8 cellular contexts compared by ENCODE assay signal in genomic region chr5:131379723-131380122, GRCh38.
DNase-seq lines count a peak whose midpoint lies in the region; ATAC-seq and TF ChIP-seq lines count a peak whose summit lies in the region.

No MANE protein-coding gene starts in this region.

- no peaks in the 10 kb centered on the region for H3K36me3 ChIP-seq in MG63

- ATAC-seq in GM18505 (IDR thresholded peaks at IDR 0.05; ENCODE audit: unreplicated experiment) (peak; percentile 34), HG03066 (IDR thresholded peaks at IDR 0.05; ENCODE audit: low read depth, unreplicated experiment) (peak; percentile 27), omental fat pad (ENCODE audit: low FRiP score) (peak; percentile 33)

- H3K4me3 Mint-ChIP-seq in T-helper 2 cell treated with Interferon-gamma antibody and Interleukin-4, amounts not matched to agents 5 μg/mL and 100 μg/mL, for 36 hours, result peak overlapping the region; percentile 68
- H3K4me3 Mint-ChIP-seq in MCF 10A (ENCODE audit: unreplicated experiment), result no peak overlapping the region

- peaks cover 76% of the 10 kb centered on the region for H3K4me1 Mint-ChIP-seq in T-helper 2 cell treated with Interferon-gamma antibody and Interleukin-4, amounts not matched to agents 5 μg/mL and 100 μg/mL, for 36 hours (ENCODE audit: low read depth)
- peaks cover 29% of the 10 kb centered on the region for H3K4me1 Mint-ChIP-seq in MCF 10A (ENCODE audit: insufficient read depth, unreplicated experiment)

- no TSS peak for BruUV-seq in MCF 10A (replicated peaks; lab: Mats Ljungman, UMichigan)

- H3K9me3 Mint-ChIP-seq in T-helper 2 cell treated with Interferon-gamma antibody and Interleukin-4, amounts not matched to agents 5 μg/mL and 100 μg/mL, for 36 hours, result no peaks in the 10 kb centered on the region
- no peaks in the 10 kb centered on the region for H3K9me3 Mint-ChIP-seq in MCF 10A (ENCODE audit: unreplicated experiment)

- H3K27me3 Mint-ChIP-seq in T-helper 2 cell treated with Interferon-gamma antibody and Interleukin-4, amounts not matched to agents 5 μg/mL and 100 μg/mL, for 36 hours (ENCODE audit: low read depth), result no peaks in the 10 kb centered on the region
- no peaks in the 10 kb centered on the region for H3K27me3 Mint-ChIP-seq in MCF 10A (ENCODE audit: insufficient read depth, unreplicated experiment)

- peaks cover 47% of the 10 kb centered on the region for H3K36me3 Mint-ChIP-seq in T-helper 2 cell treated with Interferon-gamma antibody and Interleukin-4, amounts not matched to agents 5 μg/mL and 100 μg/mL, for 36 hours (ENCODE audit: low read depth)
- peaks cover 36% of the 10 kb centered on the region for H3K36me3 Mint-ChIP-seq in MCF 10A (ENCODE audit: insufficient read depth, unreplicated experiment)

- CTCF ChIA-PET in MCF 10A (lab: Yijun Ruan, JAX), result interaction anchor here (1.0 to 1.1 kb wide), 2 partner anchors 118 to 217 kb away, joined by 3 read pairs; no protein-coding TSS in a partner anchor

- POLR2A ChIA-PET in MCF 10A (lab: Yijun Ruan, JAX), result interaction anchor here (0.7 to 3.0 kb wide), 4 partner anchors 9 to 194 kb away, joined by 3 to 7 read pairs (median 4); no protein-coding TSS in a partner anchor

- peak; percentile 68 for DNase-seq in T-helper 2 cell treated with Interferon-gamma antibody and Interleukin-4, amounts not matched to agents 5 μg/mL and 100 μg/mL, for 36 hours (ENCODE audit: low spot score)
- DNase-seq in cardiac fibroblast (ENCODE audit: low read depth in 2 of 2) (peak; percentile 91 to 94), omental fat pad (ENCODE audit: low spot score) (no peak), MG63 (no peak), SIG-M5 (lab: John Stamatoyannopoulos, UW) (no peak), MCF 10A (ENCODE audit: unreplicated experiment) (no peak)

- no peaks in the 10 kb centered on the region for H3K9me3 ChIP-seq in MG63

- TF ChIP-seq CTCF in cardiac fibroblast (IDR thresholded peaks at IDR 0.05; ENCODE audit: low read depth, low read length) (no peak), omental fat pad (IDR thresholded peaks at IDR 0.05) (no peak), MCF 10A (IDR thresholded peaks at IDR 0.05; ENCODE audit: unreplicated experiment) (no peak)

- H3K27ac Mint-ChIP-seq in T-helper 2 cell treated with Interferon-gamma antibody and Interleukin-4, amounts not matched to agents 5 μg/mL and 100 μg/mL, for 36 hours, result peak overlapping the region; percentile 94
- H3K27ac Mint-ChIP-seq in MCF 10A (ENCODE audit: low read depth, unreplicated experiment), result no peak overlapping the region

- no peak for TF ChIP-seq POLR2A in GM18505 (IDR thresholded peaks at IDR 0.05; ENCODE audit: borderline replicate concordance, extremely low read depth, insufficient read depth, insufficient read length)

- no peaks in the 10 kb centered on the region for H3K27me3 ChIP-seq in MG63

- intact Hi-C loops in MCF 10A (cut with micrococcal nuclease), result no loop called here

- H3K4me3 ChIP-seq in cardiac fibroblast (replicated peaks in 1 of 2; ENCODE audit: low read depth in 2 of 2, low read length in 2 of 2) (no peak overlapping the region), MG63 (no peak overlapping the region)

Comparison
In these comparisons a context has a peak if more than half of its experiments do, and no peak if none do; other contexts are left out.
1. DNase-seq: peak in T-helper 2 cell treated with Interferon-gamma antibody and Interleukin-4, amounts not matched to agents 5 μg/mL and 100 μg/mL, for 36 hours (single experiment) and cardiac fibroblast (2 of 2); none in omental fat pad (single experiment), MG63 (single experiment), SIG-M5 (single experiment) and MCF 10A (single experiment).
2. Peak in every context shown above with its lines, with median percentiles within 50 percentile points of each other: ATAC-seq.